ENCODE assay signal across 1 cellular context in genomic region chr13:112741835-112742570, GRCh38.
TF ChIP-seq lines count a peak whose summit lies in the region.

No MANE protein-coding gene starts in this region.

TF ChIP-seq in GM23338, 12 proteins besides CTCF, POLR2A, EP300 and RAD21 (continued from another document):
- TF ChIP-seq ZNF462 (CRISPR knock-in tag; IDR thresholded peaks at IDR 0.05) (no peak), NANOG (IDR thresholded peaks at IDR 0.05; ENCODE audit: borderline replicate concordance) (no peak), CREB1 (CRISPR knock-in tag; IDR thresholded peaks at IDR 0.05; ENCODE audit: low read depth) (no peak), JUNB (IDR thresholded peaks at IDR 0.05; ENCODE audit: unreplicated experiment) (no peak), ETS1 (IDR thresholded peaks at IDR 0.05) (no peak), ZNF331 (CRISPR knock-in tag; IDR thresholded peaks at IDR 0.05; ENCODE audit: low read depth) (no peak), REST (IDR thresholded peaks at IDR 0.05; ENCODE audit: unreplicated experiment) (no peak), ZNF114 (CRISPR knock-in tag; IDR thresholded peaks at IDR 0.05) (no peak)
TF ChIP-seq in GM23338: peak in this region for 0.
